ENCODE assay signal across 9 cellular contexts in the genomic region with DNA sequence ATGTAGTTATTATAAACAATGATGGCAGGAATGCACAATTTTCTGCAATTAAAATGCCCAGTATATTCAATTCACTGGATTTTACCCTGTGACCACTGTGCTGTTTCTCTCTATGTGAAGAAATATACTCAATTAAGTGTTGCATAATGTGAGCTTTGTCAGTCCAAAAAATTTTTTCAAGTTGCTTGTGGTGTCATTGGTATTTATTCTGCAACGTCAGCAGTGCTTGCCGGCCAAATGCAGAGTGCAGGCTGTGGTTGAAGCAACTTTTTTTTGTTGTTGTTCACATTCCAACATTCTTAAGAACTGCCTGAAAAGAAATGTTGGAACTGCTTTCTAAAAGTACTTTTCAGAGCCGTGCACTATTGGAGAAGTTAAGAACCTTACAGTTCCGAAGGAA.
A peak's percentile ranks its signal among the peaks of the same experiment; 100 is the strongest.
DNase-seq lines count a peak whose midpoint lies in the region; ATAC-seq and TF ChIP-seq lines count a peak whose summit lies in the region.
"Had no signal": no experiment of that assay in that cellular context is flagged by ENCODE, and none has a peak within 500 bp of the region (broad histone marks: within the 10 kb centered on the region; RNA-seq: fewer than 3 reads in every experiment).

No MANE protein-coding gene starts in this region.

- no peak overlapping the region for H2AFZ ChIP-seq in trophoblast cell (ENCODE audit: insufficient read depth, low read length, poor library complexity)

- H2AK5ac ChIP-seq in trophoblast cell (ENCODE audit: low read length) = no peak overlapping the region

- H2BK120ac ChIP-seq in trophoblast cell (ENCODE audit: insufficient read depth, low read length, poor library complexity) = no peak overlapping the region

- no peak overlapping the region for H4K8ac ChIP-seq in trophoblast cell (ENCODE audit: low read depth, low read length)

- H2BK5ac ChIP-seq in trophoblast cell (ENCODE audit: low read depth, low read length, poor library complexity) = no peak overlapping the region

- H3K36me3 ChIP-seq in adipocyte (ENCODE audit: control insufficient read depth, insufficient read depth, low read length, severe bottlenecking) = no peaks in the 10 kb centered on the region
- H3K36me3 ChIP-seq in trophoblast cell (ENCODE audit: control insufficient read depth in 1 of 2, insufficient read depth in 2 of 2, low read length in 2 of 2) = no peaks in the 10 kb centered on the region

- H3K4me2 ChIP-seq in trophoblast cell (ENCODE audit: low read length) = no peak overlapping the region

- H3K14ac ChIP-seq in trophoblast cell (ENCODE audit: low read length) = no peak overlapping the region

- no peak overlapping the region for H4K91ac ChIP-seq in trophoblast cell (ENCODE audit: low read depth, low read length)

- no peaks in the 10 kb centered on the region for H3K79me2 ChIP-seq in trophoblast cell (ENCODE audit: control insufficient read depth, insufficient read depth, low read length, poor library complexity)

- POLR2A ChIA-PET in AG04450 (lab: Yijun Ruan, JAX) = no interaction called here

- H3K4ac ChIP-seq in trophoblast cell (ENCODE audit: low read depth, low read length) = no peak overlapping the region

- TF ChIP-seq CTCF in AG04450 (IDR thresholded peaks at IDR 0.05; ENCODE audit: low read depth, low read length) = no peak

- H3K27ac ChIP-seq in AG04450 (ENCODE audit: low read depth, low read length) (peak overlapping the region; percentile 54), trophoblast cell (ENCODE audit: low read depth, low read length) (no peak overlapping the region)

- WGBS in trophoblast cell (ENCODE audit: extremely low coverage, insufficient coverage, insufficient read length) = no CpG with 5 or more reads among the region's 4 CpGs

- H3K9me3 ChIP-seq in AG04450 (ENCODE audit: control insufficient read depth, insufficient read depth, low read length) (no peaks in the 10 kb centered on the region), adipocyte (ENCODE audit: control insufficient read depth, low read length) (no peaks in the 10 kb centered on the region), trophoblast cell (ENCODE audit: insufficient read depth, low read depth, low read length) (no peaks in the 10 kb centered on the region)

- H3K27me3 ChIP-seq in AG04450 (ENCODE audit: control insufficient read depth, insufficient read depth, low read length) (no peaks in the 10 kb centered on the region), adipocyte (replicated peaks; ENCODE audit: control insufficient read depth, insufficient read depth, low read length) (no peaks in the 10 kb centered on the region), trophoblast cell (ENCODE audit: insufficient read depth, low read length) (no peaks in the 10 kb centered on the region)

- H3K18ac ChIP-seq in trophoblast cell (ENCODE audit: low read length) = no peak overlapping the region

- H3K79me1 ChIP-seq in trophoblast cell (ENCODE audit: low read length) = peaks cover 2% of the 10 kb centered on the region

- CTCF ChIA-PET in AG04450 (lab: Charles Lee) = no interaction called here

- DNase-seq in AG04450 (ENCODE audit: low read depth, low spot score) = peak; percentile 82
- DNase-seq in adipocyte (ENCODE audit: low read depth) = peak; percentile 97
- peak; percentile 61 for DNase-seq in globus pallidus (ENCODE audit: low spot score)
- DNase-seq in trophoblast cell = peak; percentile 66 to 90
- no peak for DNase-seq in AML-193 (lab: John Stamatoyannopoulos, UW)
- no peak for DNase-seq in activated CD8-positive, alpha-beta memory T cell treated with anti-CD3 and anti-CD28 coated beads, Interleukin-2, amount 50 U/mL, for 4 hours
- DNase-seq: NCI-H2107 had no signal

- H3K4me1 ChIP-seq in adipocyte (ENCODE audit: control insufficient read depth, insufficient read depth, low read length) = peaks cover 30% of the 10 kb centered on the region
- H3K4me1 ChIP-seq in trophoblast cell (ENCODE audit: control insufficient read depth in 1 of 2, insufficient read depth in 2 of 2, low read length in 2 of 2) = peaks cover 2 to 3% of the 10 kb centered on the region in 2 experiments

- no peak overlapping the region for H2BK12ac ChIP-seq in trophoblast cell (ENCODE audit: low read length)

- H3K4me3 ChIP-seq in AG04450 (ENCODE audit: low read depth, low read length) (no peak overlapping the region), adipocyte (ENCODE audit: low read length) (peak overlapping the region; percentile 51), trophoblast cell (ENCODE audit: low read depth, low read length) (no peak overlapping the region)

- no peak for ATAC-seq in GM21529 (IDR thresholded peaks at IDR 0.05; ENCODE audit: unreplicated experiment)
- ATAC-seq in HG02642 (IDR thresholded peaks at IDR 0.05; ENCODE audit: poor library complexity, unreplicated experiment) = no peak

- H4K12ac ChIP-seq in trophoblast cell (ENCODE audit: low read depth, low read length) = no peak overlapping the region

- H3K23ac ChIP-seq in trophoblast cell (ENCODE audit: low read length) = no peak overlapping the region

- H3K9ac ChIP-seq in adipocyte (ENCODE audit: low read length) (no peak overlapping the region), trophoblast cell (ENCODE audit: low read length) (no peak overlapping the region)

Comparison
In these comparisons a context has a peak if more than half of its experiments do, and no peak if none do; other contexts are left out.
1. DNase-seq: peak in AG04450 (single experiment), adipocyte (single experiment), globus pallidus (single experiment) and trophoblast cell (2 of 2); none in AML-193 (0 of 2) and activated CD8-positive, alpha-beta memory T cell treated with anti-CD3 and anti-CD28 coated beads, Interleukin-2, amount 50 U/mL, for 4 hours (single experiment).